20 cellular contexts compared by ENCODE assay signal in genomic region chr22:28935140-28935539, GRCh38.
"Had no signal": no experiment of that assay in that cellular context is flagged by ENCODE, and none has a peak within 500 bp of the region (broad histone marks: within the 10 kb centered on the region; RNA-seq: fewer than 3 reads in every experiment).

No MANE protein-coding gene starts in this region.

- H3K27me3 ChIP-seq: ovary, stomach, testis, upper lobe of right lung had no signal

- DNase-seq: activated CD4-positive, alpha-beta T cell treated with anti-CD3 and anti-CD28 coated beads, Interleukin-2, amount 10 ng/mL, durations not matched to agents 7 days and 5 days; activated CD8-positive, alpha-beta memory T cell treated with anti-CD3 and anti-CD28 coated beads, Interleukin-2, amount 50 U/mL, for 4 hours; activated CD8-positive, alpha-beta T cell treated with anti-CD3 and anti-CD28 coated beads, Interleukin-2, amount 10 ng/mL, durations not matched to agents 7 days and 5 days; activated gamma-delta T cell; activated T-cell treated with anti-CD3 and anti-CD28 coated beads, Interleukin-2, amount 50 U/mL, for 72 hours; endodermal cell; foreskin fibroblast; ovary; psoas muscle; right cardiac atrium; small intestine; stimulated activated CD4-positive, alpha-beta T cell treated with anti-CD3 and anti-CD28 coated beads, Interleukin-15, amount 100 ng/mL, for 24 hours; stimulated activated CD4-positive, alpha-beta T cell treated with anti-CD3 and anti-CD28 coated beads, Interleukin-2, amount 100 ng/mL, for 48 hours; stomach; T-cell; testis; upper lobe of right lung had no signal

- H3K36me3 Mint-ChIP-seq: T-cell had no signal

- H3K9me3 ChIP-seq: ovary, psoas muscle, stomach, testis, upper lobe of right lung had no signal

- FAIRE-seq: small intestine had no signal

- H3K27ac Mint-ChIP-seq: activated CD4-positive, alpha-beta T cell treated with anti-CD3 and anti-CD28 coated beads, Interleukin-2, amount 10 ng/mL, durations not matched to agents 7 days and 5 days; activated CD8-positive, alpha-beta T cell treated with anti-CD3 and anti-CD28 coated beads, Interleukin-2, amount 10 ng/mL, durations not matched to agents 7 days and 5 days; activated naive CD4-positive, alpha-beta T cell treated with anti-CD3 and anti-CD28 coated beads, Interleukin-2, amount 50 U/mL, for 24 hours; activated T-cell treated with anti-CD3 and anti-CD28 coated beads, Interleukin-2, amount 50 U/mL, for 72 hours; endodermal cell; T-cell had no signal

- H3K27ac ChIP-seq: epithelial cell of prostate, ovary, psoas muscle, stomach, upper lobe of right lung had no signal

- H3K4me1 Mint-ChIP-seq: activated CD4-positive, alpha-beta T cell treated with anti-CD3 and anti-CD28 coated beads, Interleukin-2, amount 10 ng/mL, durations not matched to agents 7 days and 5 days; activated naive CD4-positive, alpha-beta T cell treated with anti-CD3 and anti-CD28 coated beads, Interleukin-2, amount 50 U/mL, for 24 hours had no signal

- H3K9me3 Mint-ChIP-seq: activated CD4-positive, alpha-beta T cell treated with anti-CD3 and anti-CD28 coated beads, Interleukin-2, amount 10 ng/mL, durations not matched to agents 7 days and 5 days; activated naive CD4-positive, alpha-beta T cell treated with anti-CD3 and anti-CD28 coated beads, Interleukin-2, amount 50 U/mL, for 24 hours; activated T-cell treated with anti-CD3 and anti-CD28 coated beads, Interleukin-2, amount 50 U/mL, for 72 hours; endodermal cell; neural crest cell; T-cell had no signal

- ATAC-seq: activated CD8-positive, alpha-beta T cell treated with anti-CD3 and anti-CD28 coated beads, Interleukin-2, amount 10 ng/mL, durations not matched to agents 7 days and 5 days; activated T-cell treated with anti-CD3 and anti-CD28 coated beads, Interleukin-2, amount 50 U/mL, for 72 hours; psoas muscle; right cardiac atrium; T-cell; upper lobe of right lung had no signal

- H3K4me3 Mint-ChIP-seq: activated CD4-positive, alpha-beta T cell treated with anti-CD3 and anti-CD28 coated beads, Interleukin-2, amount 10 ng/mL, durations not matched to agents 7 days and 5 days; activated CD8-positive, alpha-beta T cell treated with anti-CD3 and anti-CD28 coated beads, Interleukin-2, amount 10 ng/mL, durations not matched to agents 7 days and 5 days; activated naive CD4-positive, alpha-beta T cell treated with anti-CD3 and anti-CD28 coated beads, Interleukin-2, amount 50 U/mL, for 24 hours; activated T-cell treated with anti-CD3 and anti-CD28 coated beads, Interleukin-2, amount 50 U/mL, for 72 hours; endodermal cell; neural crest cell; T-cell had no signal

- H3K36me3 ChIP-seq: ovary, stomach, upper lobe of right lung had no signal

- H3K4me3 ChIP-seq: ovary, psoas muscle, stomach, testis, upper lobe of right lung had no signal
